In genomic region chr7:43647772-43648643, GRCh38 we compare ENCODE assay signal across 8 cellular contexts.
A peak's percentile ranks its signal among the peaks of the same experiment; 100 is the strongest.
DNase-seq lines count a peak whose midpoint lies in the region; ATAC-seq and TF ChIP-seq lines count a peak whose summit lies in the region.

No MANE protein-coding gene starts in this region.

- peak overlapping the region; percentile 34 for H3K4me3 ChIP-seq in HFF-Myc (replicated peaks; ENCODE audit: low read depth, low read length)

- DNase-seq in GF-D8 (lab: John Stamatoyannopoulos, UW): peak; percentile 56
- DNase-seq in HFF-Myc (ENCODE audit: extremely low read depth, low read depth): peak; percentile 99
- peak; percentile 74 for DNase-seq in NCI-H1436 (lab: John Stamatoyannopoulos, UW)
- no peak for DNase-seq in activated B cell treated with CpG ODN at 0.5 μM for 24 hours
- DNase-seq in effector CD4-positive, alpha-beta T cell: peak; percentile 44
- no peak for DNase-seq in memory B cell (ENCODE audit: low spot score in 2 of 2)
- peak; percentile 99 for DNase-seq in stromal cell of bone marrow (ENCODE audit: low read depth)

- peak overlapping the region; percentile 90 for H3K27ac Mint-ChIP-seq in activated B cell treated with CpG ODN at 0.5 μM for 24 hours
- H3K27ac Mint-ChIP-seq in memory B cell: peak overlapping the region; percentile 90

- TF ChIP-seq CTCF in HFF-Myc (IDR thresholded peaks at IDR 0.05; ENCODE audit: low read depth, low read length, missing control alignments) (no peak), activated B cell treated with CpG ODN at 0.5 μM for 24 hours (IDR thresholded peaks at IDR 0.05) (no peak)

- H3K4me3 Mint-ChIP-seq in activated B cell treated with CpG ODN at 0.5 μM for 24 hours (peak overlapping the region; percentile 72), memory B cell (peak overlapping the region; percentile 72)

- intact Hi-C loops in activated B cell treated with CpG ODN at 0.5 μM for 24 hours (cut with micrococcal nuclease): loop anchor here (1.0 to 5.0 kb wide), 4 partner anchors 23 to 1766 kb away; no protein-coding TSS in a partner anchor

- H3K9me3 Mint-ChIP-seq in activated B cell treated with CpG ODN at 0.5 μM for 24 hours (peaks cover 2% of the 10 kb centered on the region), memory B cell (peaks cover 2% of the 10 kb centered on the region)

- POLR2A ChIA-PET in activated B cell treated with CpG ODN at 0.5 μM for 24 hours (lab: Charles Lee): interaction anchor here (0.6 to 9.7 kb wide), 23 partner anchors 9 to 1766 kb away, joined by 3 to 342 read pairs (median 5); partner anchors contain the start of genes BLVRA, COA1 and STK17A

- peaks cover 44% of the 10 kb centered on the region for H3K36me3 Mint-ChIP-seq in activated B cell treated with CpG ODN at 0.5 μM for 24 hours (ENCODE audit: low read depth)
- H3K36me3 Mint-ChIP-seq in memory B cell: peaks cover 21% of the 10 kb centered on the region

- H3K4me1 Mint-ChIP-seq in activated B cell treated with CpG ODN at 0.5 μM for 24 hours: peaks cover 96% of the 10 kb centered on the region
- peaks cover 71% of the 10 kb centered on the region for H3K4me1 Mint-ChIP-seq in memory B cell

- CTCF ChIA-PET in activated B cell treated with CpG ODN at 0.5 μM for 24 hours (lab: Charles Lee): interaction anchor here (0.8 to 7.3 kb wide), 6 partner anchors 23 to 65 kb away, joined by 3 to 80 read pairs (median 5); partner anchors contain the start of gene STK17A

- ATAC-seq in activated B cell treated with CpG ODN at 0.5 μM for 24 hours (ENCODE audit: low read depth) (peak; percentile 4), memory B cell (ENCODE audit: low read depth) (no peak), HG03280 (IDR thresholded peaks at IDR 0.05; ENCODE audit: unreplicated experiment) (no peak)

- H3K27me3 Mint-ChIP-seq in activated B cell treated with CpG ODN at 0.5 μM for 24 hours (no peaks in the 10 kb centered on the region), memory B cell (no peaks in the 10 kb centered on the region)

Comparison
In these comparisons a context has a peak if more than half of its experiments do, and no peak if none do; other contexts are left out.
1. DNase-seq: peak in GF-D8 (single experiment), HFF-Myc (single experiment), NCI-H1436 (single experiment), effector CD4-positive, alpha-beta T cell (single experiment) and stromal cell of bone marrow (single experiment); none in activated B cell treated with CpG ODN at 0.5 μM for 24 hours (single experiment) and memory B cell (0 of 2).